ENCODE assay signal across 7 cellular contexts in genomic region chr14:106359157-106359887, GRCh38.
DNase-seq lines count a peak whose midpoint lies in the region; ATAC-seq and TF ChIP-seq lines count a peak whose summit lies in the region.
"Not testable (repeated sequence)": the region's sequence is repeated elsewhere in the genome, so short reads cannot be mapped to it uniquely, and the experiment has no call there.

No MANE protein-coding gene starts in this region.

- peak; percentile 100 for DNase-seq in DND-41
- DNase-seq in GM13976 (ENCODE audit: low spot score); activated B cell treated with CpG ODN at 0.5 μM for 24 hours: not testable (repeated sequence)
- peak; percentile 58 for DNase-seq in activated T-cell treated with anti-CD3 and anti-CD28 coated beads, Interleukin-2, amount 50 U/mL, for 1 hour
- peak; percentile 59 for DNase-seq in activated naive CD8-positive, alpha-beta T cell treated with anti-CD3 and anti-CD28 coated beads for 36 hours
- peak in 6 of 9 donors; percentile 9 to 62 (median 40) for DNase-seq in naive thymus-derived CD4-positive, alpha-beta T cell

- H3K4me3 ChIP-seq in DND-41 (ENCODE audit: low read depth in 1 of 2, low read length in 2 of 2), result peak overlapping the region; percentile 18 to 54; a peak in 3 of 4 replicates
- peak overlapping the region; percentile 47 for H3K4me3 ChIP-seq in OCI-LY3 (ENCODE audit: low read length)
- H3K4me3 ChIP-seq in naive thymus-derived CD4-positive, alpha-beta T cell (ENCODE audit: low read length), result not testable (repeated sequence)

- peak overlapping the region; percentile 73 for H3K4me2 ChIP-seq in DND-41 (ENCODE audit: insufficient read depth, low read length)
- H3K4me2 ChIP-seq in OCI-LY3 (ENCODE audit: low read length), result peak overlapping the region; percentile 43; the same call in 1 of the 2 replicates

- not testable (repeated sequence) for H3K27me3 ChIP-seq in DND-41 (ENCODE audit: insufficient read depth, low read length, poor library complexity); OCI-LY3 (ENCODE audit: low read depth, low read length); naive thymus-derived CD4-positive, alpha-beta T cell (ENCODE audit: control insufficient read depth in 2 of 2, insufficient read depth in 2 of 2, low read length in 2 of 2)

- not testable (repeated sequence) for H3K9me3 Mint-ChIP-seq in activated B cell treated with CpG ODN at 0.5 μM for 24 hours; activated naive CD8-positive, alpha-beta T cell treated with anti-CD3 and anti-CD28 coated beads for 36 hours; naive thymus-derived CD4-positive, alpha-beta T cell

- in situ Hi-C loops in GM13976 (cut with MboI; ENCODE audit: low sequenced_read_pairs, unreplicated experiment), result not testable (repeated sequence)

- H3K9me3 ChIP-seq in DND-41 (ENCODE audit: insufficient read depth, low read length, severe bottlenecking); OCI-LY3 (ENCODE audit: insufficient read depth, low read length); naive thymus-derived CD4-positive, alpha-beta T cell (ENCODE audit: control insufficient read depth in 2 of 3, low read length in 3 of 3): not testable (repeated sequence)

- H3K79me2 ChIP-seq in DND-41 (ENCODE audit: insufficient read depth, low read length), result peaks cover 35% of the 10 kb centered on the region
- not testable (repeated sequence) for H3K79me2 ChIP-seq in OCI-LY3 (ENCODE audit: low read length)

- H3K27ac ChIP-seq in DND-41 (ENCODE audit: low read length), result peak overlapping the region; percentile 98
- H3K27ac ChIP-seq in OCI-LY3 (ENCODE audit: low read length); naive thymus-derived CD4-positive, alpha-beta T cell (ENCODE audit: low read depth, low read length): not testable (repeated sequence)

- ATAC-seq in DND-41 (ENCODE audit: insufficient read depth, low read depth) (peak; percentile 62), activated B cell treated with CpG ODN at 0.5 μM for 24 hours (ENCODE audit: low read depth) (peak; percentile 69)
- ATAC-seq in naive thymus-derived CD4-positive, alpha-beta T cell, result peak; percentile 31

- CTCF ChIA-PET in activated B cell treated with CpG ODN at 0.5 μM for 24 hours (lab: Charles Lee); naive thymus-derived CD4-positive, alpha-beta T cell (lab: Charles Lee): not testable (repeated sequence)

- not testable (repeated sequence) for H3K27me3 Mint-ChIP-seq in activated B cell treated with CpG ODN at 0.5 μM for 24 hours
- peaks cover 30% of the 10 kb centered on the region for H3K27me3 Mint-ChIP-seq in activated naive CD8-positive, alpha-beta T cell treated with anti-CD3 and anti-CD28 coated beads for 36 hours
- peaks cover 4 to 28% (median 15%) of the 10 kb centered on the region in 5 donors for H3K27me3 Mint-ChIP-seq in naive thymus-derived CD4-positive, alpha-beta T cell

- H4K20me1 ChIP-seq in DND-41 (ENCODE audit: insufficient read depth, low read length); OCI-LY3 (ENCODE audit: insufficient read depth, low read length): not testable (repeated sequence)

- TF ChIP-seq CTCF in DND-41 (IDR thresholded peaks at IDR 0.05; ENCODE audit: borderline replicate concordance, extremely low read depth, low read length, poor library complexity, severe bottlenecking) (peak; percentile 61), GM13976 (IDR thresholded peaks at IDR 0.05; ENCODE audit: borderline replicate concordance, control extremely low read depth, extremely low read depth, insufficient read depth, missing control alignments) (peak; percentile 33)
- not testable (repeated sequence) for TF ChIP-seq CTCF in OCI-LY3 (IDR thresholded peaks at IDR 0.05; ENCODE audit: low read depth, low read length); activated B cell treated with CpG ODN at 0.5 μM for 24 hours (IDR thresholded peaks at IDR 0.05)

- peak overlapping the region; percentile 74 for H3K9ac ChIP-seq in DND-41 (ENCODE audit: low read depth, low read length)
- not testable (repeated sequence) for H3K9ac ChIP-seq in OCI-LY3 (ENCODE audit: low read length)

- POLR2A ChIA-PET in activated B cell treated with CpG ODN at 0.5 μM for 24 hours (lab: Charles Lee); naive thymus-derived CD4-positive, alpha-beta T cell (lab: Charles Lee): not testable (repeated sequence)

- H3K4me1 Mint-ChIP-seq in activated B cell treated with CpG ODN at 0.5 μM for 24 hours, result peaks cover 21% of the 10 kb centered on the region
- H3K4me1 Mint-ChIP-seq in activated naive CD8-positive, alpha-beta T cell treated with anti-CD3 and anti-CD28 coated beads for 36 hours; naive thymus-derived CD4-positive, alpha-beta T cell: not testable (repeated sequence)

- H3K4me1 ChIP-seq in DND-41 (ENCODE audit: insufficient read depth, low read length) (peaks cover 65% of the 10 kb centered on the region), OCI-LY3 (ENCODE audit: low read length) (peaks cover 16% of the 10 kb centered on the region)
- H3K4me1 ChIP-seq in naive thymus-derived CD4-positive, alpha-beta T cell (ENCODE audit: control insufficient read depth in 2 of 2, insufficient read depth in 2 of 2, low read length in 2 of 2), result not testable (repeated sequence)

- not testable (repeated sequence) for H3K36me3 ChIP-seq in DND-41 (ENCODE audit: insufficient read depth, low read length); OCI-LY3 (replicated peaks; ENCODE audit: low read depth, low read length); naive thymus-derived CD4-positive, alpha-beta T cell (ENCODE audit: control insufficient read depth in 2 of 3, insufficient read depth in 3 of 3, low read length in 3 of 3)

- peak overlapping the region; percentile 50 for H3K4me3 Mint-ChIP-seq in activated B cell treated with CpG ODN at 0.5 μM for 24 hours
- H3K4me3 Mint-ChIP-seq in activated naive CD8-positive, alpha-beta T cell treated with anti-CD3 and anti-CD28 coated beads for 36 hours; naive thymus-derived CD4-positive, alpha-beta T cell: not testable (repeated sequence)

- H3K36me3 Mint-ChIP-seq in activated B cell treated with CpG ODN at 0.5 μM for 24 hours (ENCODE audit: low read depth); activated naive CD8-positive, alpha-beta T cell treated with anti-CD3 and anti-CD28 coated beads for 36 hours; naive thymus-derived CD4-positive, alpha-beta T cell: not testable (repeated sequence)

- not testable (repeated sequence) for H3K27ac Mint-ChIP-seq in activated B cell treated with CpG ODN at 0.5 μM for 24 hours; activated naive CD8-positive, alpha-beta T cell treated with anti-CD3 and anti-CD28 coated beads for 36 hours; naive thymus-derived CD4-positive, alpha-beta T cell

- peak overlapping the region; percentile 46; the same call in 1 of the 2 replicates for H2AFZ ChIP-seq in DND-41 (ENCODE audit: low read depth, low read length)
- not testable (repeated sequence) for H2AFZ ChIP-seq in OCI-LY3 (ENCODE audit: low read depth, low read length)

- intact Hi-C loops in activated B cell treated with CpG ODN at 0.5 μM for 24 hours (cut with micrococcal nuclease); naive thymus-derived CD4-positive, alpha-beta T cell (cut with micrococcal nuclease): not testable (repeated sequence)
